ENCODE assay signal across 33 cellular contexts in the genomic region with DNA sequence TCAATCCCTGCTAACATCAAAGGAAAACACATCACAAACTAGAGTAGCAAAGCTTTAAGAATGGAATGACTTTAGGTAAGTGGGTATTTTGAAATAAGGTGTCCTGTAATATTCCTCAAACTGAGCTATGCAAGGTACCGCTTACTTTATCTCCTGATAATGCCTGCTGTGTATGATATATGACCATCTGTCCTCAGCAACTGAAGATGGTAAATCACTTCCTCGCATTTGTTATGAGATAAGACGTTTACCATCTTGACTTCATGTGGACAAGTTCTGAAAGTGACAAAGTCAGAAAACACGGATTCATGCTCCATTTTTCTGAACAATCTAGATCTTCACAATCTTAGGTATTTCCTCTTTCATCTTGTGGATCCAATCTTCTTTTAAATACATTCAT.
"Had no signal": no experiment of that assay in that cellular context is flagged by ENCODE, and none has a peak within 500 bp of the region (broad histone marks: within the 10 kb centered on the region; RNA-seq: fewer than 3 reads in every experiment).

No MANE protein-coding gene starts in this region.

- ATAC-seq: activated naive CD4-positive, alpha-beta T cell treated with anti-CD3 and anti-CD28 coated beads, Interleukin-2, amount 50 U/mL, for 72 hours; activated naive CD8-positive, alpha-beta T cell treated with anti-CD3 and anti-CD28 coated beads, Interleukin-2, amount 50 U/mL, for 24 hours; activated T-cell treated with anti-CD3 and anti-CD28 coated beads, Interleukin-2, amount 50 U/mL, for 4 hours; activated T-cell treated with anti-CD3 and anti-CD28 coated beads, Interleukin-2, amount 50 U/mL, for 72 hours; activated T-helper 17 cell treated with anti-CD3 and anti-CD28 coated beads, Interleukin-2, amount 50 U/mL, for 72 hours; body of pancreas had no signal

- H3K4me3 ChIP-seq: adrenal gland, ascending aorta, body of pancreas, breast epithelium, cardiac muscle cell had no signal

- H3K27me3 ChIP-seq: adrenal gland, ascending aorta, body of pancreas, brain microvascular endothelial cell, breast epithelium, cardiac muscle cell had no signal

- H3K4me1 ChIP-seq: adrenal gland, ascending aorta, body of pancreas, breast epithelium had no signal

- H3K36me3 ChIP-seq: adrenal gland, ascending aorta, brain microvascular endothelial cell, breast epithelium, cardiac muscle cell had no signal

- FAIRE-seq: astrocyte, bronchial epithelial cell, colon had no signal

- DNase-seq: activated effector memory CD4-positive, alpha-beta T cell treated with anti-CD3 and anti-CD28 coated beads, Interleukin-2, amount 50 U/mL, for 16 hours; activated effector memory CD4-positive, alpha-beta T cell treated with Interleukin-2 at 50 U/mL for 16 hours; activated gamma-delta T cell; activated gamma-delta T cell treated with Interleukin-2 at 50 U/mL for 16 hours; activated naive CD4-positive, alpha-beta T cell; activated naive CD4-positive, alpha-beta T cell treated with anti-CD3 and anti-CD28 coated beads for 36 hours; activated naive CD4-positive, alpha-beta T cell treated with anti-CD3 and anti-CD28 coated beads, Interleukin-2, amount 10 ng/mL, durations not matched to agents 7 days and 5 days; activated naive CD4-positive, alpha-beta T cell treated with anti-CD3 and anti-CD28 coated beads, Interleukin-2, amount 50 U/mL, for 16 hours; activated naive CD4-positive, alpha-beta T cell treated with Interleukin-2 at 50 U/mL for 16 hours; activated naive CD8-positive, alpha-beta T cell treated with anti-CD3 and anti-CD28 coated beads for 36 hours; activated naive CD8-positive, alpha-beta T cell treated with anti-CD3 and anti-CD28 coated beads, Interleukin-2, amount 10 ng/mL, durations not matched to agents 7 days and 5 days; activated naive CD8-positive, alpha-beta T cell treated with anti-CD3 and anti-CD28 coated beads, Interleukin-2, amount 50 U/mL, for 24 hours; activated T-cell treated with anti-CD3 and anti-CD28 coated beads, Interleukin-2, amount 50 U/mL, for 4 hours; activated T-cell treated with anti-CD3 and anti-CD28 coated beads, Interleukin-2, amount 50 U/mL, for 48 hours; activated T-cell treated with anti-CD3 and anti-CD28 coated beads, Interleukin-2, amount 50 U/mL, for 72 hours; adrenal gland; amniotic stem cell; amygdala; anterior cingulate cortex; aorta; body of pancreas; brain microvascular endothelial cell; caudate nucleus; central memory CD4-positive, alpha-beta T cell; cerebellar nuclear complex had no signal

- H3K27ac ChIP-seq: adrenal gland, ascending aorta, body of pancreas, brain microvascular endothelial cell, breast epithelium, cardiac muscle cell had no signal

- H3K9me3 ChIP-seq: adrenal gland, ascending aorta, body of pancreas, breast epithelium had no signal
